ENCODE assay signal across 11 cellular contexts in the genomic region with DNA sequence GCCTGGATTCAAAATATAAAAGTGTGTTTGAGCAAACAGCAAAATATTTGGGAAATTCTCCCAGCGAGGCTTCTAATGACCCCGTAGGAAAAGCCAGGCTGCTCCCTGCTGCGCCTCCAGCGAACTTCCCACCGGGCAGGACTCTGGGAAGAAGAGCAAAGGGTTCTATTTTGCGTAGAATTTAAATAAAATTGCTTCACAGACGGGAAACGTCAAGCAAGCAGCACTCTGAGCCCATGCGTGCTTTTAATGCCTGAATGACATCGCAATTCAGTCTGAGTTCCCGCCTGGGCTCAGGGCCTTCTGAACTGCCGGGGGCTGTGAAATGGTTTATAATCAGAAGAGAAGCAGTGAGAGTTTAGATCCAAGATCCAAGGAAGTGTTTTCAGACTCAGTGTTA.
DNase-seq lines count a peak whose midpoint lies in the region; ATAC-seq, FAIRE-seq and TF ChIP-seq lines count a peak whose summit lies in the region.
"Had no signal": no experiment of that assay in that cellular context is flagged by ENCODE, and none has a peak within 500 bp of the region (broad histone marks: within the 10 kb centered on the region; RNA-seq: fewer than 3 reads in every experiment).

No MANE protein-coding gene starts in this region.

- no peaks in the 10 kb centered on the region for H3K36me3 ChIP-seq in GM12878 (ENCODE audit: control insufficient read depth in 2 of 2, insufficient read depth in 2 of 2, low read length in 1 of 2)
- no peaks in the 10 kb centered on the region for H3K36me3 ChIP-seq in naive thymus-derived CD4-positive, alpha-beta T cell (ENCODE audit: control insufficient read depth in 2 of 3, insufficient read depth in 3 of 3, low read length in 3 of 3)
- no peaks in the 10 kb centered on the region for H3K36me3 ChIP-seq in thymus (ENCODE audit: control insufficient read depth, insufficient read depth)

- no peak for TF ChIP-seq RAD21 in GM12878 (IDR thresholded peaks at IDR 0.05; ENCODE audit: insufficient read depth, low read depth, low read length)

- POLR2A ChIA-PET in GM12878 (lab: Charles Lee), result no interaction called here
- POLR2A ChIA-PET in naive thymus-derived CD4-positive, alpha-beta T cell (lab: Charles Lee), result no interaction called here

- H2AFZ ChIP-seq in GM12878 (ENCODE audit: control insufficient read depth, low read depth, low read length), result no peak overlapping the region; the same call in 1 of the 2 replicates

- no peak for DNase-seq in activated naive CD4-positive, alpha-beta T cell treated with anti-CD3 and anti-CD28 coated beads, Interleukin-2, amount 10 ng/mL, durations not matched to agents 7 days and 5 days
- DNase-seq in activated naive CD4-positive, alpha-beta T cell treated with anti-CD3 and anti-CD28 coated beads, Interleukin-2, amount 50 U/mL, for 16 hours, result no peak
- DNase-seq in GM12878 (ENCODE audit: low read depth, low spot score) (no peak), NCI-H2081 treated with DMSO at 0.1 percent for 48 hours (lab: John Stamatoyannopoulos, UW) (no peak), ecto neural progenitor cell (ENCODE audit: low spot score) (no peak)
- DNase-seq in naive thymus-derived CD4-positive, alpha-beta T cell, result no peak
- DNase-seq: foreskin keratinocyte; NCI-H187 treated with DMSO at 0.1 percent for 48 hours; NK-92 treated with Interleukin-12 subunit alpha and Interleukin-12 subunit beta, amount 100 ng/mL, for 24 hours had no signal

- ATAC-seq in GM12878, result no peak
- no peak for ATAC-seq in naive thymus-derived CD4-positive, alpha-beta T cell
- no peak for ATAC-seq in HG02588 (IDR thresholded peaks at IDR 0.05; ENCODE audit: unreplicated experiment)
- ATAC-seq: foreskin keratinocyte had no signal

- no peak overlapping the region for H3K9ac ChIP-seq in GM12878 (ENCODE audit: control insufficient read depth, insufficient read depth, low read length)

- H3K79me2 ChIP-seq in GM12878 (ENCODE audit: control insufficient read depth, insufficient read depth, low read length), result no peaks in the 10 kb centered on the region

- no peak for FAIRE-seq in GM12878 (lab: Jason Lieb, UNC)

- no peak for TF ChIP-seq POLR2A in GM12878 (IDR thresholded peaks at IDR 0.05; ENCODE audit: low read depth, low read length)

- no peak for TF ChIP-seq EP300 in GM12878 (IDR thresholded peaks at IDR 0.05; ENCODE audit: borderline replicate concordance in 1 of 2, control insufficient read depth in 1 of 2, low read depth in 2 of 2, low read length in 2 of 2)

- no peaks in the 10 kb centered on the region for H3K9me3 Mint-ChIP-seq in activated naive CD4-positive, alpha-beta T cell treated with anti-CD3 and anti-CD28 coated beads, Interleukin-2, amount 10 ng/mL, durations not matched to agents 7 days and 5 days
- no peaks in the 10 kb centered on the region for H3K9me3 Mint-ChIP-seq in naive thymus-derived CD4-positive, alpha-beta T cell

- H3K27ac ChIP-seq in GM12878 (ENCODE audit: control insufficient read depth, insufficient read depth) (no peak overlapping the region), thymus (ENCODE audit: low read depth) (no peak overlapping the region)
- H3K27ac ChIP-seq in naive thymus-derived CD4-positive, alpha-beta T cell (ENCODE audit: low read depth, low read length), result no peak overlapping the region
- H3K27ac ChIP-seq: foreskin keratinocyte had no signal

- H4K20me1 ChIP-seq in GM12878 (ENCODE audit: control insufficient read depth, insufficient read depth), result no peaks in the 10 kb centered on the region

- peak overlapping the region; percentile 2; the same call in 1 of the 2 replicates for H3K4me2 ChIP-seq in GM12878 (ENCODE audit: control insufficient read depth, insufficient read depth)

- H3K4me3 Mint-ChIP-seq in activated naive CD4-positive, alpha-beta T cell treated with anti-CD3 and anti-CD28 coated beads, Interleukin-2, amount 10 ng/mL, durations not matched to agents 7 days and 5 days, result no peak overlapping the region
- H3K4me3 Mint-ChIP-seq in naive thymus-derived CD4-positive, alpha-beta T cell, result peak overlapping the region in 9 of 10 donors; percentile 74 to 92 (median 84)

- CTCF ChIA-PET in activated naive CD4-positive, alpha-beta T cell treated with anti-CD3 and anti-CD28 coated beads, Interleukin-2, amount 10 ng/mL, durations not matched to agents 7 days and 5 days (lab: Charles Lee), result no interaction called here
- CTCF ChIA-PET in GM12878 (lab: Yijun Ruan, JAX), result no interaction called here
- CTCF ChIA-PET in naive thymus-derived CD4-positive, alpha-beta T cell (lab: Charles Lee), result no interaction called here

- H3K27ac Mint-ChIP-seq in activated naive CD4-positive, alpha-beta T cell treated with anti-CD3 and anti-CD28 coated beads, Interleukin-2, amount 10 ng/mL, durations not matched to agents 7 days and 5 days, result peak overlapping the region; percentile 52
- H3K27ac Mint-ChIP-seq in naive thymus-derived CD4-positive, alpha-beta T cell, result peak overlapping the region in 4 of 9 donors; percentile 28 to 62 (median 44)

- BruUV-seq in GM12878 (replicated peaks; lab: Mats Ljungman, UMichigan), result no TSS peak

- H3K4me1 ChIP-seq in GM12878 (ENCODE audit: control insufficient read depth, insufficient read depth, low read length), result no peaks in the 10 kb centered on the region
- no peaks in the 10 kb centered on the region for H3K4me1 ChIP-seq in naive thymus-derived CD4-positive, alpha-beta T cell (ENCODE audit: control insufficient read depth in 2 of 2, insufficient read depth in 2 of 2, low read length in 2 of 2)
- H3K4me1 ChIP-seq in thymus (ENCODE audit: control insufficient read depth, insufficient read depth, low read length), result no peaks in the 10 kb centered on the region
- H3K4me1 ChIP-seq: foreskin keratinocyte had no signal

- RAD21 ChIA-PET in GM12878 (lab: Charles Lee; ENCODE audit: unreplicated experiment), result no interaction called here

- H3K4me1 Mint-ChIP-seq in activated naive CD4-positive, alpha-beta T cell treated with anti-CD3 and anti-CD28 coated beads, Interleukin-2, amount 10 ng/mL, durations not matched to agents 7 days and 5 days, result no peaks in the 10 kb centered on the region
- peaks cover 0 to 6% (median 0%) of the 10 kb centered on the region in 7 donors for H3K4me1 Mint-ChIP-seq in naive thymus-derived CD4-positive, alpha-beta T cell

- H3K27me3 ChIP-seq in GM12878 (replicated peaks in 1 of 2; ENCODE audit: control insufficient read depth in 2 of 2, insufficient read depth in 2 of 2, low read length in 1 of 2), result no peaks in the 10 kb centered on the region
- no peaks in the 10 kb centered on the region for H3K27me3 ChIP-seq in naive thymus-derived CD4-positive, alpha-beta T cell (ENCODE audit: control insufficient read depth in 2 of 2, insufficient read depth in 2 of 2, low read length in 2 of 2)
- H3K27me3 ChIP-seq in thymus (ENCODE audit: control insufficient read depth, insufficient read depth), result peaks cover 2% of the 10 kb centered on the region
- H3K27me3 ChIP-seq: foreskin keratinocyte had no signal

- no peaks in the 10 kb centered on the region; the same call in 2 of the 3 replicates for H3K9me3 ChIP-seq in GM12878 (replicated peaks; ENCODE audit: control insufficient read depth, insufficient read depth, low read length)
- no peaks in the 10 kb centered on the region for H3K9me3 ChIP-seq in naive thymus-derived CD4-positive, alpha-beta T cell (ENCODE audit: control insufficient read depth in 2 of 3, low read length in 3 of 3)
- no peaks in the 10 kb centered on the region for H3K9me3 ChIP-seq in thymus (ENCODE audit: control insufficient read depth)

- H3K27me3 Mint-ChIP-seq in activated naive CD4-positive, alpha-beta T cell treated with anti-CD3 and anti-CD28 coated beads, Interleukin-2, amount 10 ng/mL, durations not matched to agents 7 days and 5 days, result no peaks in the 10 kb centered on the region
- H3K27me3 Mint-ChIP-seq in naive thymus-derived CD4-positive, alpha-beta T cell, result peaks cover 0 to 18% (median 5%) of the 10 kb centered on the region in 5 donors

- SMC1A ChIA-PET in GM12878 (lab: Charles Lee; ENCODE audit: uncharacterized antibody, unreplicated experiment), result no interaction called here

- TF ChIP-seq CTCF in GM12878 (IDR thresholded peaks at IDR 0.05 in 2 of 3, conservative IDR thresholded peaks at IDR 0.05 in 1 of 3; ENCODE audit: control insufficient read depth in 2 of 3, extremely low read depth in 1 of 3, insufficient read depth in 1 of 3, low read depth in 3 of 3, low read length in 3 of 3), result no peak

- 34% methylated on average over 12 of the region's 12 CpGs for WGBS in GM12878 (ENCODE audit: insufficient coverage, insufficient replicate concordance, low lambda C conversion rate, missing lambda C conversion rate)
- 65% methylated on average over 12 of the region's 12 CpGs for WGBS in thymus

- peak overlapping the region; percentile 41; the same call in 1 of the 2 replicates for H3K4me3 ChIP-seq in GM12878
- H3K4me3 ChIP-seq in naive thymus-derived CD4-positive, alpha-beta T cell (ENCODE audit: low read length), result peak overlapping the region; percentile 39
- H3K4me3 ChIP-seq in thymus (ENCODE audit: low read length), result peak overlapping the region; percentile 43

- H3K36me3 Mint-ChIP-seq in activated naive CD4-positive, alpha-beta T cell treated with anti-CD3 and anti-CD28 coated beads, Interleukin-2, amount 10 ng/mL, durations not matched to agents 7 days and 5 days, result no peaks in the 10 kb centered on the region
- H3K36me3 Mint-ChIP-seq in naive thymus-derived CD4-positive, alpha-beta T cell, result peaks cover 0 to 3% (median 0%) of the 10 kb centered on the region in 5 donors

- in situ Hi-C loops in GM12878 (cut with MboI), result loop anchor here (25.0 kb wide), 1 partner anchor 110 kb away; no protein-coding TSS in a partner anchor

- intact Hi-C loops in GM12878 (cut with micrococcal nuclease; ENCODE audit: unreplicated experiment), result no loop called here
- intact Hi-C loops in naive thymus-derived CD4-positive, alpha-beta T cell (cut with micrococcal nuclease), result no loop called here

TF ChIP-seq in GM12878, 131 proteins besides CTCF, POLR2A, EP300 and RAD21 (continues in another document):
- no peak for TF ChIP-seq JUND (IDR thresholded peaks at IDR 0.05; ENCODE audit: low read depth, low read length)
- no peak for TF ChIP-seq CBX5 (IDR thresholded peaks at IDR 0.05; ENCODE audit: low read depth)
